Comparison of ENCODE assay signal across 18 cellular contexts in the genomic region with DNA sequence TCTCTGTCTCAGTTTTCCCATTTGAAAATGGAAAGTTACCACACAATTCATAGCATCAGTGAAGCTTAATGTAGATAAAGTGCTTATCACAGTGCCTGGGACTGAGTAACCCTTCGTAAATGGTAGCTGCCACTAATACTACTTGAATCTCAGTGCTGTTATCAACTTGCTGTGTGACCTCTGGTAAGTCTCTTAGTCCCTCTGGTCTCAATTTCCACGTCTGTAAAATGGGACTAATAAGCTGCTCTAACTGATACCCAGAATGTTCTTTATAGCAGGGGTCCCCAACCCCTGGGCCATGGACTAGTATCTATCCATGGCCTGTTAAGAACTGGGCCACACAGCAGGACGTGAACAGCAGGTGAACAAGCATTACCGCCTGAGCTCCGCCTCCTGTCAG. TPM values are rescaled to one million over a fixed set of nuclear protein-coding genes. Genes with fewer than 3 reads are reported as not detected.
DNase-seq lines count a peak whose midpoint lies in the region; ATAC-seq, FAIRE-seq and TF ChIP-seq lines count a peak whose summit lies in the region.
"Had no signal": no experiment of that assay in that cellular context is flagged by ENCODE, and none has a peak within 500 bp of the region (broad histone marks: within the 10 kb centered on the region; RNA-seq: fewer than 3 reads in every experiment).

No MANE protein-coding gene starts in this region.

- in situ Hi-C loops in mammary epithelial cell (cut with MboI; ENCODE audit: low sequenced_read_pairs in 2 of 2) = no loop called here
- in situ Hi-C loops in K562 (cut with MboI) = no loop called here
- in situ Hi-C loops in gastrocnemius medialis (cut with MboI; ENCODE audit: low sequenced_read_pairs in 4 of 4) = loop anchor here in 3 of 4 donors (10.0 kb wide), 2 partner anchors 134 to 236 kb away; no protein-coding TSS in a partner anchor
- in situ Hi-C loops in GM13977 (cut with MboI; ENCODE audit: low pct_unique_long_range_greater_than_20kb, low sequenced_read_pairs, unreplicated experiment) = no loop called here

- ATAC-seq in K562 (no peak), gastrocnemius medialis (no peak), GM21515 (IDR thresholded peaks at IDR 0.05; ENCODE audit: unreplicated experiment) (no peak)

- CTCF ChIA-PET in mammary epithelial cell (lab: Charles Lee; ENCODE audit: low non-redundant PET) (no interaction called here), MCF 10A (lab: Yijun Ruan, JAX) (interaction anchor here (0.9 to 12.7 kb wide), 7 partner anchors 10 to 237 kb away, joined by 3 to 238 read pairs (median 28); no protein-coding TSS in a partner anchor), K562 (lab: Yijun Ruan, JAX; ENCODE audit: low intra/inter-chr PET ratio) (interaction anchor here (0.6 to 4.6 kb wide), 4 partner anchors 25 to 237 kb away, joined by 3 to 52 read pairs (median 21); no protein-coding TSS in a partner anchor)

- H3K4me3 ChIP-seq in mammary epithelial cell (replicated peaks in 1 of 3; ENCODE audit: insufficient read depth in 1 of 3, low read depth in 2 of 3, low read length in 3 of 3) (no peak overlapping the region), K562 (no peak overlapping the region), gastrocnemius medialis (no peak overlapping the region)
- H3K4me3 ChIP-seq: A549 had no signal

- no peaks in the 10 kb centered on the region for H3K9me1 ChIP-seq in K562 (ENCODE audit: control insufficient read depth, insufficient read depth, low read length)

- no TSS peak for BruUV-seq in mammary epithelial cell (replicated peaks; lab: Mats Ljungman, UMichigan)
- no TSS peak for BruUV-seq in MCF 10A (replicated peaks; lab: Mats Ljungman, UMichigan)
- no TSS peak for BruUV-seq in K562 (replicated peaks; lab: Mats Ljungman, UMichigan)

- H3K9me3 ChIP-seq in mammary epithelial cell (replicated peaks; ENCODE audit: insufficient read depth, low read length) (no peaks in the 10 kb centered on the region), K562 (replicated peaks; ENCODE audit: control insufficient read depth, insufficient read depth, low read depth, low read length) (no peaks in the 10 kb centered on the region), gastrocnemius medialis (no peaks in the 10 kb centered on the region)
- H3K9me3 ChIP-seq: A549, Caco-2 had no signal

- no peaks in the 10 kb centered on the region for H3K27me3 ChIP-seq in mammary epithelial cell (ENCODE audit: insufficient read depth, low read length)
- peaks cover 11 to 39% of the 10 kb centered on the region in 2 experiments; a peak in 4 of 5 replicates for H3K27me3 ChIP-seq in K562 (ENCODE audit: control insufficient read depth in 2 of 2, insufficient read depth in 2 of 2, low read length in 2 of 2)
- no peaks in the 10 kb centered on the region for H3K27me3 ChIP-seq in gastrocnemius medialis

- intact Hi-C loops in mammary epithelial cell (cut with micrococcal nuclease) = no loop called here
- intact Hi-C loops in MCF 10A (cut with micrococcal nuclease) = no loop called here
- intact Hi-C loops in K562 (cut with micrococcal nuclease) = loop anchor here (10.0 kb wide), 1 partner anchor 124 kb away; no protein-coding TSS in a partner anchor
- intact Hi-C loops in gastrocnemius medialis (cut with DNase I; ENCODE audit: low total_unique reads) = loop anchor here (5.0 kb wide), 2 partner anchors 38 to 703 kb away; no protein-coding TSS in a partner anchor

- no peaks in the 10 kb centered on the region for H3K27me3 Mint-ChIP-seq in MCF 10A (ENCODE audit: insufficient read depth, unreplicated experiment)
- H3K27me3 Mint-ChIP-seq in immature natural killer cell (ENCODE audit: low read depth in 3 of 3) = peaks cover 0 to 12% (median 6%) of the 10 kb centered on the region in 3 donors

- H4K20me1 ChIP-seq in mammary epithelial cell (ENCODE audit: insufficient read depth, low read length) (no peaks in the 10 kb centered on the region), K562 (replicated peaks; ENCODE audit: control insufficient read depth, insufficient read depth, low read length) (peaks cover 19% of the 10 kb centered on the region)

- peaks cover 30% of the 10 kb centered on the region for H3K36me3 Mint-ChIP-seq in MCF 10A (ENCODE audit: insufficient read depth, unreplicated experiment)
- no peaks in the 10 kb centered on the region for H3K36me3 Mint-ChIP-seq in immature natural killer cell

- H3K36me3 ChIP-seq in mammary epithelial cell (ENCODE audit: insufficient read depth, low read length) = peaks cover 35% of the 10 kb centered on the region
- H3K36me3 ChIP-seq in K562 (ENCODE audit: control insufficient read depth, insufficient read depth, low read length) = no peaks in the 10 kb centered on the region
- H3K36me3 ChIP-seq in gastrocnemius medialis = no peaks in the 10 kb centered on the region

- H3K4me3 Mint-ChIP-seq in MCF 10A (ENCODE audit: unreplicated experiment) (no peak overlapping the region), immature natural killer cell (no peak overlapping the region)
- H3K4me3 Mint-ChIP-seq: CD4-positive, alpha-beta T cell; HFFc6 had no signal

- H3K4me1 ChIP-seq in mammary epithelial cell (ENCODE audit: insufficient read depth, low read length) = peaks cover 94% of the 10 kb centered on the region
- peaks cover 0 to 11% of the 10 kb centered on the region in 2 experiments; a peak in 1 of 5 replicates for H3K4me1 ChIP-seq in K562 (replicated peaks in 1 of 2; ENCODE audit: control insufficient read depth in 2 of 2, insufficient read depth in 2 of 2, low read length in 2 of 2)
- H3K4me1 ChIP-seq in gastrocnemius medialis = peaks cover 12 to 29% of the 10 kb centered on the region in 2 donors

- no peak overlapping the region for H3K4me2 ChIP-seq in mammary epithelial cell (ENCODE audit: insufficient read depth, low read depth, low read length)
- no peak overlapping the region for H3K4me2 ChIP-seq in K562 (ENCODE audit: insufficient read depth, low read length)
- H3K4me2 ChIP-seq: A549 had no signal

- H2AFZ ChIP-seq in mammary epithelial cell (ENCODE audit: low read depth, low read length) (no peak overlapping the region), K562 (ENCODE audit: low read depth, low read length) (no peak overlapping the region)

- TF ChIP-seq EP300 in K562 (IDR thresholded peaks at IDR 0.05; ENCODE audit: low read length) = no peak

- peaks cover 40% of the 10 kb centered on the region for H3K4me1 Mint-ChIP-seq in MCF 10A (ENCODE audit: insufficient read depth, unreplicated experiment)
- H3K4me1 Mint-ChIP-seq in immature natural killer cell = peaks cover 0 to 4% of the 10 kb centered on the region in 2 donors

- H3K9me3 Mint-ChIP-seq in MCF 10A (ENCODE audit: unreplicated experiment) (no peaks in the 10 kb centered on the region), immature natural killer cell (no peaks in the 10 kb centered on the region)
- H3K9me3 Mint-ChIP-seq: CD4-positive, alpha-beta T cell; HFFc6 had no signal

- TF ChIP-seq CTCF in mammary epithelial cell (conservative IDR thresholded peaks at IDR 0.05 in 1 of 2, IDR thresholded peaks at IDR 0.05 in 1 of 2; ENCODE audit: extremely low read depth in 1 of 2, insufficient read depth in 1 of 2, low read depth in 1 of 2, low read length in 2 of 2) (no peak), MCF 10A (IDR thresholded peaks at IDR 0.05; ENCODE audit: unreplicated experiment) (no peak), K562 (IDR thresholded peaks at IDR 0.05 in 2 of 3, conservative IDR thresholded peaks at IDR 0.05 in 1 of 3; ENCODE audit: insufficient read depth in 2 of 3, low read depth in 1 of 3, low read length in 3 of 3) (no peak), gastrocnemius medialis (IDR thresholded peaks at IDR 0.05 in 4 of 5, conservative IDR thresholded peaks at IDR 0.05 in 1 of 5) (no peak), GM13977 (IDR thresholded peaks at IDR 0.05; ENCODE audit: extremely low read depth, insufficient read depth, missing control alignments) (no peak)

- TF ChIP-seq POLR2A in K562 (conservative IDR thresholded peaks at IDR 0.05) (no peak), gastrocnemius medialis (IDR thresholded peaks at IDR 0.05) (no peak)

- no peak overlapping the region for H3K9ac ChIP-seq in mammary epithelial cell (ENCODE audit: insufficient read depth, low read length)
- no peak overlapping the region for H3K9ac ChIP-seq in K562 (ENCODE audit: insufficient read depth in 1 of 2, low read depth in 2 of 2, low read length in 2 of 2)

- 96% methylated on average over 5 of the region's 5 CpGs for WGBS in mammary epithelial cell (ENCODE audit: low coverage, missing lambda C conversion rate)
- whole genome bisulfite sequencing in K562 (ENCODE audit: insufficient coverage, low coverage, missing lambda C conversion rate) = 14% methylated on average over 5 of the region's 5 CpGs

- dilution Hi-C loops in mammary epithelial cell (cut with HindIII; ENCODE audit: low sequenced_read_pairs) = no loop called here

- peak overlapping the region; percentile 3 for H3K27ac ChIP-seq in mammary epithelial cell (ENCODE audit: insufficient read depth, low read depth, low read length)
- H3K27ac ChIP-seq in K562 (ENCODE audit: extremely low read depth, low read depth, low read length) = no peak overlapping the region
- peak overlapping the region in 3 of 4 donors; percentile 80 to 88 (median 85) for H3K27ac ChIP-seq in gastrocnemius medialis
- H3K27ac ChIP-seq: 22Rv1, C4-2B, HL-60 had no signal

- no peak for FAIRE-seq in K562 (lab: Jason Lieb, UNC)
- FAIRE-seq: A549, D721Med had no signal

- H3K79me2 ChIP-seq in mammary epithelial cell (ENCODE audit: insufficient read depth, low read length) (peaks cover 87% of the 10 kb centered on the region), K562 (ENCODE audit: control insufficient read depth, insufficient read depth, low read length) (no peaks in the 10 kb centered on the region)

- TF ChIP-seq RAD21 in K562 (CRISPR knock-in tag; conservative IDR thresholded peaks at IDR 0.05 in 1 of 2, IDR thresholded peaks at IDR 0.05 in 1 of 2) = no peak

- no peak overlapping the region for H3K27ac Mint-ChIP-seq in MCF 10A (ENCODE audit: low read depth, unreplicated experiment)
- H3K27ac Mint-ChIP-seq in immature natural killer cell = no peak overlapping the region
- H3K27ac Mint-ChIP-seq: CD4-positive, alpha-beta T cell had no signal

- POLR2A ChIA-PET in MCF 10A (lab: Yijun Ruan, JAX) = interaction anchor here (0.9 to 2.4 kb wide), 3 partner anchors 28 to 128 kb away, joined by 3 to 8 read pairs (median 4); partner anchors contain the start of genes SNRNP40 and ZCCHC17
- POLR2A ChIA-PET in K562 (lab: Yijun Ruan, JAX) = interaction anchor here (0.5 to 1.5 kb wide), 5 partner anchors 23 to 313 kb away, joined by 3 to 4 read pairs (median 4); no protein-coding TSS in a partner anchor

- DNase-seq in mammary epithelial cell (no peak), MCF 10A (ENCODE audit: unreplicated experiment) (no peak), K562 (ENCODE audit: extremely low read depth in 1 of 4, low spot score in 3 of 4) (no peak), gastrocnemius medialis (no peak), GM13977 (ENCODE audit: low spot score) (no peak), immature natural killer cell (no peak)
- DNase-seq: AML-193; CD4-positive, alpha-beta T cell; GOT3 had no signal

RNA-seq across cellular contexts. Expression of gene SERINC2, which starts 7.7 kb away (rescaled TPM):
- total RNA-seq in mammary epithelial cell (100 to 1,000 TPM; 230 to 583 TPM), MCF 10A (2022) (117 and 140 TPM in 2 replicates), K562 (2014; rRNA removed) (0.45 TPM in 1 of 2 replicates, not detected in the other), K562 (2014; rRNA removed; fragmentation: Illumina TruSeq; extraction: Trizol) (0.10 and 0.15 TPM in 2 replicates), K562 (2015; rRNA removed; fragmentation: Illumina TruSeq; extraction: Trizol) (0.22 and 0.23 TPM in 2 replicates), K562 (2021) (1.2 and 1.5 TPM in 2 replicates), gastrocnemius medialis (10 to 100 TPM; 21.2 to 53.4 (median 35.9) TPM)
- polyA plus RNA-seq in mammary epithelial cell (737 TPM), K562 (2011; rRNA removed) (0.88 and 1.0 TPM in 2 replicates), K562 (2014; fragmentation: Illumina TruSeq; extraction: Trizol) (0.70 and 1.2 TPM in 2 replicates), K562 (2014; fragmentation: Nextera tagmentation; extraction: Ambion mirVana) (under 1 TPM in 1 of 2 experiments, not detected in 1; 0.07 TPM), K562 (2014; rRNA removed) (1.0 and 1.8 TPM in 2 replicates), immature natural killer cell (not detected)
- polyA minus RNA-seq in mammary epithelial cell = 521 TPM
- total RNA-seq in K562 (2011; cell fraction: chromatin; rRNA removed; ENCODE audit: low replicate concordance) = 1.7 and 5.6 TPM in 2 replicates
- total RNA-seq in K562 (2011; cell fraction: nucleolus; rRNA removed) = 5.8 and 6.4 TPM in 2 replicates
- 5.9 and 7.2 TPM in 2 replicates for total RNA-seq in K562 (2011; cell fraction: nucleoplasm; rRNA removed)
- 1.7 and 4.1 TPM in 2 replicates for polyA plus RNA-seq in K562 (2011; cell fraction: cytosol; rRNA removed)
- 1.5 and 2.4 TPM in 2 replicates for polyA plus RNA-seq in K562 (2011; cell fraction: nucleus; rRNA removed)
- polyA plus RNA-seq in K562 (2012) = 0.76 and 3.3 TPM in 2 replicates
- polyA minus RNA-seq in K562 (2011; rRNA and poly(A)+ RNA removed) = 0.21 and 0.63 TPM in 2 replicates
- 0.73 and 0.95 TPM in 2 replicates for polyA minus RNA-seq in K562 (2011; cell fraction: cytosol; rRNA and poly(A)+ RNA removed)
- polyA minus RNA-seq in K562 (2011; cell fraction: nucleus; rRNA and poly(A)+ RNA removed) = 0.54 and 0.89 TPM in 2 replicates

RNA-seq across cellular contexts. Expression of gene FABP3, which starts 47.8 kb away (rescaled TPM):
- total RNA-seq in mammary epithelial cell = under 1 TPM in 1 of 2 donors, not detected in 1; 0.33 TPM
- 0.24 TPM for polyA plus RNA-seq in mammary epithelial cell
- not detected for polyA minus RNA-seq in mammary epithelial cell
- total RNA-seq in MCF 10A (2022) = not detected in 2 replicates
- total RNA-seq in K562 (2011; cell fraction: chromatin; rRNA removed; ENCODE audit: low replicate concordance) = not detected in 2 replicates
- total RNA-seq in K562 (2011; cell fraction: nucleolus; rRNA removed) = not detected in 2 replicates
- not detected in 2 replicates for total RNA-seq in K562 (2011; cell fraction: nucleoplasm; rRNA removed)
- not detected in 2 replicates for total RNA-seq in K562 (2014; rRNA removed)
- total RNA-seq in K562 (2014; rRNA removed; fragmentation: Illumina TruSeq; extraction: Trizol) = not detected in 2 replicates
- not detected in 2 replicates for total RNA-seq in K562 (2015; rRNA removed; fragmentation: Illumina TruSeq; extraction: Trizol)
- total RNA-seq in K562 (2021) = not detected in 2 replicates
- not detected in 2 replicates for polyA plus RNA-seq in K562 (2011; rRNA removed)
- polyA plus RNA-seq in K562 (2011; cell fraction: cytosol; rRNA removed) = not detected in 2 replicates
- not detected in 2 replicates for polyA plus RNA-seq in K562 (2011; cell fraction: nucleus; rRNA removed)
- polyA plus RNA-seq in K562 (2012) = 0.28 and 0.38 TPM in 2 replicates
- not detected in 2 replicates for polyA plus RNA-seq in K562 (2014; fragmentation: Illumina TruSeq; extraction: Trizol)
- polyA plus RNA-seq in K562 (2014; fragmentation: Nextera tagmentation; extraction: Ambion mirVana) = under 1 TPM in 1 of 2 experiments, not detected in 1; 0.22 TPM
- polyA plus RNA-seq in K562 (2014; rRNA removed) = not detected in 2 replicates
- not detected in 2 replicates for polyA minus RNA-seq in K562 (2011; rRNA and poly(A)+ RNA removed)
- not detected in 2 replicates for polyA minus RNA-seq in K562 (2011; cell fraction: cytosol; rRNA and poly(A)+ RNA removed)
- polyA minus RNA-seq in K562 (2011; cell fraction: nucleus; rRNA and poly(A)+ RNA removed) = not detected in 2 replicates
- 1,000 to 10,000 TPM in 3 of 4 donors, 100 to 1,000 TPM in 1; 886 to 2,424 (median 1,240) TPM for total RNA-seq in gastrocnemius medialis
- not detected for polyA plus RNA-seq in immature natural killer cell
- total RNA-seq: CD4-positive, alpha-beta T cell; HT1080 had no signal
- polyA plus RNA-seq: A549 had no signal

Comparison
In these comparisons a context has a peak if more than half of its experiments do, and no peak if none do; other contexts are left out.
1. RNA of gene FABP3, which starts 47.8 kb away (total RNA-seq): 886 to 2,424 TPM in gastrocnemius medialis; 0.33 TPM in mammary epithelial cell, not detected in MCF 10A and not detected in K562; every median in the first group is over 100 times any median in the second.
2. in situ Hi-C loops: an anchor here in gastrocnemius medialis (10.0 kb wide); none called in mammary epithelial cell, K562 and GM13977.
3. intact Hi-C loops: an anchor here in K562 (10.0 kb wide) and gastrocnemius medialis (5.0 kb wide); none called in mammary epithelial cell and MCF 10A.